In the genomic region with DNA sequence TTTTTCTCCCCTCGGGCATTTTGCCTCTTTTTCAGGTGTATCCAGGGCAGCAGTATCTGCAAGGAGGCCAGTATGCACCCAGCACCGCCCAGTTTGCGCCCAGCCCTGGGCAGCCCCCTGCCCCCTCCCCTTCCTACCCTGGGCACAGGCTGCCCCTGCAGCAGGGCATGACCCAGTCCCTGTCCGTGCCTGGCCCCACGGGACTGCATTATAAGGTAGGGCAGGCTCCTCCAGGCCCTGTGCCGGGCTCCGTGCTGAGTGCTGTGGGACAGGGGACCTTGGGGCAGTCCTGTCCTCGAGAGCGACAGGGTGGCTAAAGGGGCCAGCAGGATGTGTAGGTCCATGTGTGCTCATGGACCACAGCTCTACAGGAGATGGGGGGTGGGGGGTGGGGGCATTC, we compare ENCODE assay signal across 16 cellular contexts.
DNase-seq lines count a peak whose midpoint lies in the region; ATAC-seq and TF ChIP-seq lines count a peak whose summit lies in the region.
"Had no signal": no experiment of that assay in that cellular context is flagged by ENCODE, and none has a peak within 500 bp of the region (broad histone marks: within the 10 kb centered on the region; RNA-seq: fewer than 3 reads in every experiment).

No MANE protein-coding gene starts in this region.

- no peak for ATAC-seq in HG02870 (IDR thresholded peaks at IDR 0.05; ENCODE audit: unreplicated experiment)
- no peak for ATAC-seq in HG03521 (IDR thresholded peaks at IDR 0.05; ENCODE audit: unreplicated experiment)
- no peak for ATAC-seq in GM18498 (IDR thresholded peaks at IDR 0.05; ENCODE audit: unreplicated experiment)
- ATAC-seq: K562 had no signal

- TF ChIP-seq CTCF in GM10266 (IDR thresholded peaks at IDR 0.05; ENCODE audit: control insufficient read depth, insufficient read depth, low read depth, missing control alignments): no peak

- DNase-seq in GM10266 (ENCODE audit: extremely low spot score): peak; percentile 18
- DNase-seq in HuH-7.5 (ENCODE audit: low spot score): peak; percentile 9
- DNase-seq in epidermal melanocyte (ENCODE audit: insufficient read length, low spot score): peak; percentile 17
- no peak for DNase-seq in HUDEP-2 (lab: John Stamatoyannopoulos, UW; ENCODE audit: unreplicated experiment in 76 of 76)
- DNase-seq: BE2C; C1 segment of cervical spinal cord; CD4-positive, CD25-positive, alpha-beta regulatory T cell; CD8-positive, alpha-beta memory T cell; COR-L47; GOT3; H9; IMR-90 had no signal

Comparison
In these comparisons a context has a peak if more than half of its experiments do, and no peak if none do; other contexts are left out.
1. DNase-seq: peak in GM10266 (single experiment), HuH-7.5 (single experiment) and epidermal melanocyte (single experiment); none in HUDEP-2 (0 of 76).